In genomic region chr5:29897916-29898315, GRCh38 we compare ENCODE assay signal across 28 cellular contexts.
"Had no signal": no experiment of that assay in that cellular context is flagged by ENCODE, and none has a peak within 500 bp of the region (broad histone marks: within the 10 kb centered on the region; RNA-seq: fewer than 3 reads in every experiment).

No MANE protein-coding gene starts in this region.

- H3K4me3 Mint-ChIP-seq: activated CD4-positive, alpha-beta T cell treated with anti-CD3 and anti-CD28 coated beads for 36 hours; activated naive CD4-positive, alpha-beta T cell treated with anti-CD3 and anti-CD28 coated beads, Interleukin-2, amount 10 ng/mL, durations not matched to agents 7 days and 5 days; activated T-cell treated with anti-CD3 and anti-CD28 coated beads, Interleukin-2, amount 50 U/mL, for 72 hours; effector memory CD8-positive, alpha-beta T cell; mesothelial cell of epicardium; naive thymus-derived CD8-positive, alpha-beta T cell; type B pancreatic cell had no signal

- H3K79me2 ChIP-seq: hepatocyte had no signal

- DNase-seq: activated CD4-positive, alpha-beta T cell treated with anti-CD3 and anti-CD28 coated beads for 36 hours; activated CD4-positive, alpha-beta T cell treated with anti-CD3 and anti-CD28 coated beads, Interleukin-2, amount 50 U/mL, for 4 hours; activated CD8-positive, alpha-beta memory T cell treated with anti-CD3 and anti-CD28 coated beads for 24 hours; activated CD8-positive, alpha-beta memory T cell treated with anti-CD3 and anti-CD28 coated beads, Interleukin-2, amount 50 U/mL, for 4 hours; activated effector memory CD4-positive, alpha-beta T cell treated with Interleukin-2 at 50 U/mL for 16 hours; activated naive CD4-positive, alpha-beta T cell treated with anti-CD3 and anti-CD28 coated beads, Interleukin-2, amount 10 ng/mL, durations not matched to agents 7 days and 5 days; activated T-cell treated with anti-CD3 and anti-CD28 coated beads, Interleukin-2, amount 50 U/mL, for 72 hours; amygdala; colonic mucosa; dorsolateral prefrontal cortex; effector memory CD8-positive, alpha-beta T cell; glutamatergic neuron; left ventricle myocardium inferior; naive thymus-derived CD8-positive, alpha-beta T cell; pancreas; psoas muscle; right cardiac atrium; stimulated activated CD4-positive, alpha-beta T cell treated with anti-CD3 and anti-CD28 coated beads, Interleukin-4, amount 100 ng/mL, for 24 hours; stimulated activated naive CD4-positive, alpha-beta T cell treated with Interleukin-2 at 50 U/mL for 16 hours; WERI-Rb-1 had no signal

- H3K27ac ChIP-seq: colonic mucosa, dorsolateral prefrontal cortex, hepatocyte, left ventricle myocardium inferior, pancreas, psoas muscle, thoracic aorta, vagina, WERI-Rb-1 had no signal

- FAIRE-seq: bronchial epithelial cell, endothelial cell of umbilical vein, frontal cortex, pancreas had no signal

- H3K27ac Mint-ChIP-seq: activated CD4-positive, alpha-beta T cell treated with anti-CD3 and anti-CD28 coated beads for 36 hours; activated naive CD4-positive, alpha-beta T cell treated with anti-CD3 and anti-CD28 coated beads, Interleukin-2, amount 10 ng/mL, durations not matched to agents 7 days and 5 days; activated T-cell treated with anti-CD3 and anti-CD28 coated beads, Interleukin-2, amount 50 U/mL, for 72 hours; effector memory CD8-positive, alpha-beta T cell; mesothelial cell of epicardium; naive thymus-derived CD8-positive, alpha-beta T cell; type B pancreatic cell had no signal

- H2AFZ ChIP-seq: hepatocyte had no signal

- H3K27me3 ChIP-seq: colonic mucosa, dorsolateral prefrontal cortex, hepatocyte, pancreas, vagina had no signal

- H3K36me3 Mint-ChIP-seq: activated naive CD4-positive, alpha-beta T cell treated with anti-CD3 and anti-CD28 coated beads, Interleukin-2, amount 10 ng/mL, durations not matched to agents 7 days and 5 days; mesothelial cell of epicardium; type B pancreatic cell had no signal

- H3K4me2 ChIP-seq: hepatocyte had no signal

- H3K36me3 ChIP-seq: colonic mucosa, left ventricle myocardium inferior, pancreas, thoracic aorta, vagina, WERI-Rb-1 had no signal

- H3K4me1 ChIP-seq: colonic mucosa, left ventricle myocardium inferior, pancreas, psoas muscle, vagina had no signal

- H3K9me3 ChIP-seq: colonic mucosa, left ventricle myocardium inferior, pancreas, psoas muscle, thoracic aorta, vagina had no signal

- H3K27me3 Mint-ChIP-seq: activated CD4-positive, alpha-beta T cell treated with anti-CD3 and anti-CD28 coated beads for 36 hours; activated naive CD4-positive, alpha-beta T cell treated with anti-CD3 and anti-CD28 coated beads, Interleukin-2, amount 10 ng/mL, durations not matched to agents 7 days and 5 days; effector memory CD8-positive, alpha-beta T cell; naive thymus-derived CD8-positive, alpha-beta T cell; type B pancreatic cell had no signal

- H3K4me1 Mint-ChIP-seq: activated CD4-positive, alpha-beta T cell treated with anti-CD3 and anti-CD28 coated beads for 36 hours; activated naive CD4-positive, alpha-beta T cell treated with anti-CD3 and anti-CD28 coated beads, Interleukin-2, amount 10 ng/mL, durations not matched to agents 7 days and 5 days; mesothelial cell of epicardium; naive thymus-derived CD8-positive, alpha-beta T cell had no signal

- H3K4me3 ChIP-seq: colonic mucosa, dorsolateral prefrontal cortex, hepatocyte, left ventricle myocardium inferior, pancreas, psoas muscle, thoracic aorta, vagina had no signal

- H3K9me3 Mint-ChIP-seq: mesothelial cell of epicardium, type B pancreatic cell had no signal
